ENCODE assay signal across 9 cellular contexts in genomic region chr1:204438628-204439027, GRCh38. TPM values are rescaled to one million over a fixed set of nuclear protein-coding genes. Genes with fewer than 3 reads are reported as not detected.
DNase-seq lines count a peak whose midpoint lies in the region; ATAC-seq and TF ChIP-seq lines count a peak whose summit lies in the region.
"Had no signal": no experiment of that assay in that cellular context is flagged by ENCODE, and none has a peak within 500 bp of the region (broad histone marks: within the 10 kb centered on the region; RNA-seq: fewer than 3 reads in every experiment).

No MANE protein-coding gene starts in this region.

- peak overlapping the region; percentile 22 to 66 for H3K27ac ChIP-seq in right atrium auricular region
- H3K27ac ChIP-seq in thoracic aorta = peak overlapping the region; percentile 88 to 91

- DNase-seq in activated naive CD4-positive, alpha-beta T cell treated with Interleukin-2 at 50 U/mL for 16 hours = peak; percentile 21
- DNase-seq in activated naive CD4-positive, alpha-beta T cell (lab: John Stamatoyannopoulos, UW) = no peak
- DNase-seq in activated T-cell treated with anti-CD3 and anti-CD28 coated beads, Interleukin-2, amount 50 U/mL, for 72 hours = peak; percentile 51 to 56
- DNase-seq in right atrium auricular region (ENCODE audit: low spot score) = peak; percentile 80
- peak; percentile 71 for DNase-seq in thoracic aorta (ENCODE audit: low spot score)
- DNase-seq in NOMO-1 (lab: John Stamatoyannopoulos, UW; ENCODE audit: unreplicated experiment in 2 of 2) = no peak
- no peak for DNase-seq in NCI-H2171 (lab: John Stamatoyannopoulos, UW)
- no peak for DNase-seq in SKM-1 (lab: John Stamatoyannopoulos, UW; ENCODE audit: unreplicated experiment)
- DNase-seq: CD8-positive, alpha-beta memory T cell had no signal

- peaks cover 0 to 65% of the 10 kb centered on the region in 2 donors for H3K4me1 ChIP-seq in right atrium auricular region
- H3K4me1 ChIP-seq in thoracic aorta (ENCODE audit: control insufficient read depth in 1 of 2, low read depth in 2 of 2) = peaks cover 53 to 83% of the 10 kb centered on the region in 2 donors

- H3K27me3 ChIP-seq in right atrium auricular region = no peaks in the 10 kb centered on the region
- H3K27me3 ChIP-seq in thoracic aorta (replicated peaks; ENCODE audit: insufficient read depth) = no peaks in the 10 kb centered on the region

- peaks cover 29% of the 10 kb centered on the region for H3K4me1 Mint-ChIP-seq in activated T-cell treated with anti-CD3 and anti-CD28 coated beads, Interleukin-2, amount 50 U/mL, for 72 hours (ENCODE audit: low read depth)
- H3K4me1 Mint-ChIP-seq: CD8-positive, alpha-beta memory T cell had no signal

- no peak overlapping the region for H3K4me3 ChIP-seq in right atrium auricular region
- peak overlapping the region; percentile 20 for H3K4me3 ChIP-seq in thoracic aorta

- H3K9me3 ChIP-seq in right atrium auricular region (no peaks in the 10 kb centered on the region), thoracic aorta (no peaks in the 10 kb centered on the region)

- H3K4me3 Mint-ChIP-seq in activated T-cell treated with anti-CD3 and anti-CD28 coated beads, Interleukin-2, amount 50 U/mL, for 72 hours = peak overlapping the region; percentile 29 to 31
- H3K4me3 Mint-ChIP-seq: CD8-positive, alpha-beta memory T cell had no signal

- no peak for TF ChIP-seq CTCF in right atrium auricular region (IDR thresholded peaks at IDR 0.05)
- no peak for TF ChIP-seq CTCF in thoracic aorta (IDR thresholded peaks at IDR 0.05)

- no peaks in the 10 kb centered on the region for H3K9me3 Mint-ChIP-seq in activated T-cell treated with anti-CD3 and anti-CD28 coated beads, Interleukin-2, amount 50 U/mL, for 72 hours
- H3K9me3 Mint-ChIP-seq: CD8-positive, alpha-beta memory T cell had no signal

- H3K27me3 Mint-ChIP-seq in activated T-cell treated with anti-CD3 and anti-CD28 coated beads, Interleukin-2, amount 50 U/mL, for 72 hours (ENCODE audit: low read depth) = no peaks in the 10 kb centered on the region
- H3K27me3 Mint-ChIP-seq: CD8-positive, alpha-beta memory T cell had no signal

- peak overlapping the region; percentile 38 for H3K27ac Mint-ChIP-seq in activated T-cell treated with anti-CD3 and anti-CD28 coated beads, Interleukin-2, amount 50 U/mL, for 72 hours

- H3K36me3 ChIP-seq in right atrium auricular region (peaks cover 74% of the 10 kb centered on the region), thoracic aorta (peaks cover 11% of the 10 kb centered on the region)

- peak; percentile 93 to 97 for ATAC-seq in activated T-cell treated with anti-CD3 and anti-CD28 coated beads, Interleukin-2, amount 50 U/mL, for 72 hours (replicated peaks in 1 of 2)
- ATAC-seq in thoracic aorta (ENCODE audit: insufficient number of reproducible peaks, low FRiP score, low read depth) = peak; percentile 89

- peaks cover 11 to 17% of the 10 kb centered on the region in 2 donors for H3K36me3 Mint-ChIP-seq in activated T-cell treated with anti-CD3 and anti-CD28 coated beads, Interleukin-2, amount 50 U/mL, for 72 hours (ENCODE audit: insufficient read depth in 2 of 2)

RNA-seq across cellular contexts. Expression of gene PPP1R15B, which starts 27.0 kb away (rescaled TPM):
- total RNA-seq in activated T-cell treated with anti-CD3 and anti-CD28 coated beads, Interleukin-2, amount 50 U/mL, for 72 hours = 10 to 100 TPM; 82.9 to 94.2 TPM
- 10 to 100 TPM; 27.3 to 30.9 TPM for total RNA-seq in right atrium auricular region
- 10 to 100 TPM; 40.1 to 64.5 TPM for total RNA-seq in thoracic aorta

RNA-seq across cellular contexts. Expression of gene PIK3C2B, which starts 56.0 kb away (rescaled TPM):
- 10 to 100 TPM; 43.1 to 54.5 TPM for total RNA-seq in activated T-cell treated with anti-CD3 and anti-CD28 coated beads, Interleukin-2, amount 50 U/mL, for 72 hours
- total RNA-seq in right atrium auricular region (10 to 100 TPM; 13.1 to 19.4 TPM), thoracic aorta (10 to 100 TPM; 34.5 to 44.4 TPM)

Comparison
In these comparisons a context has a peak if more than half of its experiments do, and no peak if none do; other contexts are left out.
1. DNase-seq: peak in activated naive CD4-positive, alpha-beta T cell treated with Interleukin-2 at 50 U/mL for 16 hours (single experiment), activated T-cell treated with anti-CD3 and anti-CD28 coated beads, Interleukin-2, amount 50 U/mL, for 72 hours (2 of 2), right atrium auricular region (single experiment) and thoracic aorta (single experiment); none in activated naive CD4-positive, alpha-beta T cell (0 of 4), NOMO-1 (0 of 2), NCI-H2171 (single experiment) and SKM-1 (single experiment).